Comparison of ENCODE assay signal across 8 cellular contexts in genomic region chr20:35277127-35277526, GRCh38. TPM values are rescaled to one million over a fixed set of nuclear protein-coding genes. Genes with fewer than 3 reads are reported as not detected.
A peak's percentile ranks its signal among the peaks of the same experiment; 100 is the strongest.
DNase-seq lines count a peak whose midpoint lies in the region; ATAC-seq and TF ChIP-seq lines count a peak whose summit lies in the region.

No MANE protein-coding gene starts in this region.

- peaks cover 28% of the 10 kb centered on the region for H3K36me3 ChIP-seq in BE2C
- peaks cover 59% of the 10 kb centered on the region for H3K36me3 ChIP-seq in HUES6 (ENCODE audit: control insufficient read depth, insufficient read depth, low read length)

- peaks cover 27% of the 10 kb centered on the region for H3K36me3 Mint-ChIP-seq in central memory CD8-positive, alpha-beta T cell (ENCODE audit: insufficient read depth)
- H3K36me3 Mint-ChIP-seq in naive thymus-derived CD8-positive, alpha-beta T cell = peaks cover 0 to 35% (median 7%) of the 10 kb centered on the region in 3 donors

- TF ChIP-seq CTCF in BE2C (IDR thresholded peaks at IDR 0.05; ENCODE audit: low read depth, low read length) = no peak

- ATAC-seq in central memory CD8-positive, alpha-beta T cell (replicated peaks; ENCODE audit: extremely low read depth, poor library complexity, severe bottlenecking) = no peak
- no peak for ATAC-seq in naive thymus-derived CD8-positive, alpha-beta T cell
- no peak for ATAC-seq in GM18858 (IDR thresholded peaks at IDR 0.05; ENCODE audit: unreplicated experiment)

- H3K27me3 ChIP-seq in BE2C (no peaks in the 10 kb centered on the region), HUES6 (ENCODE audit: control insufficient read depth, insufficient read depth, low read length) (no peaks in the 10 kb centered on the region)

- H3K4me3 Mint-ChIP-seq in central memory CD8-positive, alpha-beta T cell = peak overlapping the region; percentile 97
- peak overlapping the region; percentile 93 to 99 (median 97) for H3K4me3 Mint-ChIP-seq in naive thymus-derived CD8-positive, alpha-beta T cell

- H3K4me1 Mint-ChIP-seq in central memory CD8-positive, alpha-beta T cell = peaks cover 36% of the 10 kb centered on the region
- peaks cover 13 to 48% (median 30%) of the 10 kb centered on the region in 4 donors for H3K4me1 Mint-ChIP-seq in naive thymus-derived CD8-positive, alpha-beta T cell

- H3K9me3 ChIP-seq in BE2C (no peaks in the 10 kb centered on the region), HUES6 (ENCODE audit: control insufficient read depth, insufficient read depth, low read depth, low read length) (no peaks in the 10 kb centered on the region)

- DNase-seq in BE2C (no peak), SHP77 (lab: John Stamatoyannopoulos, UW) (no peak), anterior cingulate cortex (lab: John Stamatoyannopoulos, UW) (no peak)
- no peak for DNase-seq in central memory CD8-positive, alpha-beta T cell (ENCODE audit: low spot score in 2 of 2)
- DNase-seq in naive thymus-derived CD8-positive, alpha-beta T cell = peak in 1 of 10 donors; percentile 26
- DNase-seq in stimulated activated CD4-positive, alpha-beta T cell treated with anti-CD3 and anti-CD28 coated beads, Interleukin-4, amount 100 ng/mL, for 24 hours = no peak

- no peaks in the 10 kb centered on the region for H3K27me3 Mint-ChIP-seq in central memory CD8-positive, alpha-beta T cell
- no peaks in the 10 kb centered on the region for H3K27me3 Mint-ChIP-seq in naive thymus-derived CD8-positive, alpha-beta T cell

- H3K9me3 Mint-ChIP-seq in central memory CD8-positive, alpha-beta T cell = no peaks in the 10 kb centered on the region
- no peaks in the 10 kb centered on the region for H3K9me3 Mint-ChIP-seq in naive thymus-derived CD8-positive, alpha-beta T cell

- peak overlapping the region; percentile 59; the same call in 1 of the 2 replicates for H3K27ac ChIP-seq in HUES6 (ENCODE audit: low read depth, low read length)

- H3K4me3 ChIP-seq in BE2C (ENCODE audit: low read depth, low read length) (peak overlapping the region; percentile 64), HUES6 (ENCODE audit: low read depth, low read length) (peak overlapping the region; percentile 77)

- POLR2A ChIA-PET in naive thymus-derived CD8-positive, alpha-beta T cell (lab: Charles Lee) = interaction anchor here (0.5 to 1.6 kb wide), 13 partner anchors 8 to 677 kb away, joined by 3 to 10 read pairs (median 5); partner anchors contain the start of genes EDEM2, EIF6, FAM83C and SCAND1

- peak overlapping the region; percentile 98 for H3K27ac Mint-ChIP-seq in central memory CD8-positive, alpha-beta T cell (ENCODE audit: low read depth)
- H3K27ac Mint-ChIP-seq in naive thymus-derived CD8-positive, alpha-beta T cell = peak overlapping the region; percentile 95 to 100 (median 99)

- H3K4me1 ChIP-seq in BE2C (no peaks in the 10 kb centered on the region), HUES6 (ENCODE audit: control insufficient read depth, insufficient read depth, low read length) (peaks cover 12% of the 10 kb centered on the region)

- peak overlapping the region; percentile 84 for H3K9ac ChIP-seq in HUES6 (ENCODE audit: low read length)

RNA-seq across cellular contexts. Expression of gene MMP24OS, which starts 0.8 kb away (rescaled TPM):
- 127 TPM for polyA plus RNA-seq in BE2C (2012; ENCODE audit: insufficient read depth, insufficient read length, low read depth)
- 10 to 100 TPM; 83.4 to 85.9 TPM for total RNA-seq in naive thymus-derived CD8-positive, alpha-beta T cell
- 10 to 100 TPM in 1 of 3 donors, 1 to 10 TPM in 2; 7.6 to 12.3 (median 9.0) TPM for polyA plus RNA-seq in naive thymus-derived CD8-positive, alpha-beta T cell

RNA-seq across cellular contexts. Expression of gene EIF6, which starts 7.4 kb away (rescaled TPM):
- 610 TPM for polyA plus RNA-seq in BE2C (2012; ENCODE audit: insufficient read depth, insufficient read length, low read depth)
- 10 to 100 TPM; 54.7 to 60.9 TPM for total RNA-seq in naive thymus-derived CD8-positive, alpha-beta T cell
- polyA plus RNA-seq in naive thymus-derived CD8-positive, alpha-beta T cell = 100 to 1,000 TPM; 155 to 174 (median 157) TPM

RNA-seq across cellular contexts. Expression of gene FAM83C, which starts 15.1 kb away (rescaled TPM):
- polyA plus RNA-seq in BE2C (2012; ENCODE audit: insufficient read depth, insufficient read length, low read depth) = not detected
- not detected for total RNA-seq in naive thymus-derived CD8-positive, alpha-beta T cell
- polyA plus RNA-seq in naive thymus-derived CD8-positive, alpha-beta T cell = not detected

RNA-seq across cellular contexts. Expression of gene MMP24, which starts 50.6 kb away (rescaled TPM):
- polyA plus RNA-seq in BE2C (2012; ENCODE audit: insufficient read depth, insufficient read length, low read depth) = 15.3 TPM
- not detected for total RNA-seq in naive thymus-derived CD8-positive, alpha-beta T cell
- polyA plus RNA-seq in naive thymus-derived CD8-positive, alpha-beta T cell = under 1 TPM; 0.07 to 0.13 (median 0.08) TPM
